In genomic region chr3:157087398-157088132, GRCh38 we compare ENCODE assay signal across 8 cellular contexts.
DNase-seq lines count a peak whose midpoint lies in the region; ATAC-seq and TF ChIP-seq lines count a peak whose summit lies in the region.

No MANE protein-coding gene starts in this region.

- H3K79me2 ChIP-seq in H9 (ENCODE audit: insufficient read depth, low read length), result no peaks in the 10 kb centered on the region

- no peak overlapping the region for H2BK12ac ChIP-seq in H9 (ENCODE audit: insufficient read length, low read depth, low read length)

- DNase-seq in H9 (no peak), WERI-Rb-1 (no peak), NCI-H1092 treated with DMSO at 0.1 percent for 48 hours (lab: John Stamatoyannopoulos, UW) (no peak)
- no peak for DNase-seq in activated CD4-positive, alpha-beta T cell treated with anti-CD3 and anti-CD28 coated beads for 48 hours

- no peaks in the 10 kb centered on the region for H4K20me1 ChIP-seq in H9 (ENCODE audit: control insufficient read depth, insufficient read depth, insufficient read length)

- H3K27me3 ChIP-seq in H9 (ENCODE audit: insufficient read depth, low read length) (no peaks in the 10 kb centered on the region), WERI-Rb-1 (ENCODE audit: insufficient read depth, low read depth, severe bottlenecking) (no peaks in the 10 kb centered on the region), gastroesophageal sphincter (no peaks in the 10 kb centered on the region)

- no peak overlapping the region for H3K9ac ChIP-seq in H9 (ENCODE audit: extremely low read depth, insufficient read length, low read length)

- H3K27me3 Mint-ChIP-seq in H9 (ENCODE audit: low read depth), result peaks cover 26% of the 10 kb centered on the region

- peaks cover 38% of the 10 kb centered on the region in 2 experiments for H3K4me1 Mint-ChIP-seq in H9

- no peak for ATAC-seq in gastroesophageal sphincter
- no peak for ATAC-seq in GM21447 (IDR thresholded peaks at IDR 0.05; ENCODE audit: unreplicated experiment)
- no peak for ATAC-seq in GM19467 (IDR thresholded peaks at IDR 0.05; ENCODE audit: unreplicated experiment)

- no peak overlapping the region for H4K5ac ChIP-seq in H9 (ENCODE audit: insufficient read length, low read depth, low read length)

- H3K27ac ChIP-seq in H9 (ENCODE audit: insufficient read length, low read depth, low read length) (no peak overlapping the region), WERI-Rb-1 (peak overlapping the region; percentile 97), gastroesophageal sphincter (peak overlapping the region; percentile 98 to 99 (median 99)), skin epidermis (peak overlapping the region; percentile 91 to 99 (median 98))

- no peak for TF ChIP-seq POLR2A in gastroesophageal sphincter (IDR thresholded peaks at IDR 0.05)

- no peak overlapping the region for H3K14ac ChIP-seq in H9 (ENCODE audit: insufficient read depth, low read length)

- H3K4me2 ChIP-seq in H9 (ENCODE audit: insufficient read depth, insufficient read length, low read length), result peak overlapping the region; percentile 37

- H2BK120ac ChIP-seq in H9 (ENCODE audit: low read depth, low read length, poor library complexity, severe bottlenecking), result no peak overlapping the region

- H3K4me3 Mint-ChIP-seq in H9, result peak overlapping the region; percentile 73 to 80

- H3K79me1 ChIP-seq in H9 (ENCODE audit: insufficient read depth, low read depth, low read length, poor library complexity, severe bottlenecking), result no peaks in the 10 kb centered on the region

- H3K18ac ChIP-seq in H9 (ENCODE audit: insufficient read length, low read depth, low read length), result peak overlapping the region; percentile 27

- no peak overlapping the region for H4K8ac ChIP-seq in H9 (replicated peaks; ENCODE audit: insufficient read length, low read depth, low read length)

- no peaks in the 10 kb centered on the region for H3K9me3 ChIP-seq in H9 (ENCODE audit: control insufficient read depth, low read depth, low read length)
- H3K9me3 ChIP-seq in WERI-Rb-1 (ENCODE audit: severe bottlenecking), result no peaks in the 10 kb centered on the region
- H3K9me3 ChIP-seq in gastroesophageal sphincter, result no peaks in the 10 kb centered on the region

- no peaks in the 10 kb centered on the region for H3K9me3 Mint-ChIP-seq in H9

- H3K4ac ChIP-seq in H9 (ENCODE audit: low read depth, low read length), result no peak overlapping the region

- H3K4me1 ChIP-seq in H9 (ENCODE audit: insufficient read depth, low read length), result peaks cover 9% of the 10 kb centered on the region; the same call in 1 of the 2 replicates
- peaks cover 10 to 45% (median 33%) of the 10 kb centered on the region in 3 donors for H3K4me1 ChIP-seq in gastroesophageal sphincter

- TF ChIP-seq CTCF in H9 (conservative IDR thresholded peaks at IDR 0.05) (no peak), WERI-Rb-1 (IDR thresholded peaks at IDR 0.05; ENCODE audit: low read depth, low read length) (no peak), gastroesophageal sphincter (IDR thresholded peaks at IDR 0.05) (no peak)

- WGBS in H9 (ENCODE audit: extremely low coverage, insufficient read length, low lambda C conversion rate), result no CpG with 5 or more reads among the region's 6 CpGs
- WGBS in gastroesophageal sphincter (ENCODE audit: low coverage in 1 of 2), 2 donors, result 14 to 43% methylated on average over 4 to 6 of the region's 6 CpGs

- H3K27ac Mint-ChIP-seq in H9, result peak overlapping the region in 2 of 3 experiments; percentile 94 to 95; a peak in 4 of 7 replicates

- H3K36me3 Mint-ChIP-seq in H9 (ENCODE audit: insufficient read depth in 1 of 3, low read depth in 3 of 3), result no peaks in the 10 kb centered on the region

- no peak for TF ChIP-seq EP300 in gastroesophageal sphincter (IDR thresholded peaks at IDR 0.05)

- H2AK5ac ChIP-seq in H9 (ENCODE audit: insufficient read length, low read length), result no peak overlapping the region

- H2BK20ac ChIP-seq in H9 (ENCODE audit: low read depth, low read length, poor library complexity, severe bottlenecking), result no peak overlapping the region

- H2BK5ac ChIP-seq in H9 (ENCODE audit: insufficient read length, low read length), result no peak overlapping the region

- no peak overlapping the region for H3K23ac ChIP-seq in H9 (ENCODE audit: insufficient read length, low read depth, low read length)

- H3K4me3 ChIP-seq in WERI-Rb-1 (ENCODE audit: low read depth, low read length) (peak overlapping the region; percentile 52), gastroesophageal sphincter (peak overlapping the region; percentile 59 to 69), skin epidermis (peak overlapping the region in 1 of 7 experiments; percentile 74)

- H3K36me3 ChIP-seq in WERI-Rb-1 (no peaks in the 10 kb centered on the region), gastroesophageal sphincter (no peaks in the 10 kb centered on the region)

- no peak overlapping the region for H2BK15ac ChIP-seq in H9 (ENCODE audit: low read depth, low read length)

- H4K91ac ChIP-seq in H9 (ENCODE audit: insufficient read length, low read depth, low read length), result no peak overlapping the region

- H3K23me2 ChIP-seq in H9 (ENCODE audit: insufficient read length, low read depth, low read length, poor library complexity, severe bottlenecking), result peaks cover 7% of the 10 kb centered on the region

- H3K56ac ChIP-seq in H9 (ENCODE audit: insufficient read length, low read depth, low read length), result no peak overlapping the region

- no peak overlapping the region for H3T11ph ChIP-seq in H9 (ENCODE audit: low read length)

- no peak overlapping the region for H2AFZ ChIP-seq in H9 (ENCODE audit: low read length)
